In the genomic region with DNA sequence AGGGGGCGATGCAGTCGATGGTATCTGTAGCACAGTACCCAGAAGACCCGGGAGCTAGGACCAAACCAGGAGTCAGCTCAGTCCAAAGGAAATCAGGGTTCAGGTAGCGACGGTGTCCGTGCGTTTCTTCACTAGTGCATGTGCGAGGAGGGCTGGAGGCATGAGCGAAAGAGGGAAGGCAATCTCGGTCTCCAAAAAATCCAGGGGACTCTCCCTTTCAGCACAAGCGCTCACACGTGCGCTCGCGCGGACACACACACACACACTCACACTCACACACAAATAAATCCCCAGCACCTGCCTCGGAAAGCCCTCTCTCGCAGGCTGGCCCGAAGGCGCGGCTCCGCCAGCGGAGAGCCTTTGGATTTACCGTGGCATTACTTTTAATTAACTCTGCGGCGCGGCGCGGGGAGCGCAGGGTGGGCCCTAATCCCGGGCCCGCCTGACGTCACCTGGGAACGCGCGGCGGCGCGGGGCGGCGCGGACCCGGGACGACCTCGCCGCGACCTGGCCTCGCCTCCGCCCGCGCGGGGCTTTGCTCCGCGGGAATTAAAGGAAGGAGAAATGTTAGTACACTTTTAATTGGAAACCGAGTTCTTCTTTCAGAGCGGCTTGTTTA, we compare ENCODE assay signal across 1 cellular context.
TF ChIP-seq lines count a peak whose summit lies in the region.

No MANE protein-coding gene starts in this region.

TF ChIP-seq in HEK293, 187 proteins besides CTCF, POLR2A, EP300 and RAD21 (continued from another document and continues in another):
- TF ChIP-seq, protein P1, sequence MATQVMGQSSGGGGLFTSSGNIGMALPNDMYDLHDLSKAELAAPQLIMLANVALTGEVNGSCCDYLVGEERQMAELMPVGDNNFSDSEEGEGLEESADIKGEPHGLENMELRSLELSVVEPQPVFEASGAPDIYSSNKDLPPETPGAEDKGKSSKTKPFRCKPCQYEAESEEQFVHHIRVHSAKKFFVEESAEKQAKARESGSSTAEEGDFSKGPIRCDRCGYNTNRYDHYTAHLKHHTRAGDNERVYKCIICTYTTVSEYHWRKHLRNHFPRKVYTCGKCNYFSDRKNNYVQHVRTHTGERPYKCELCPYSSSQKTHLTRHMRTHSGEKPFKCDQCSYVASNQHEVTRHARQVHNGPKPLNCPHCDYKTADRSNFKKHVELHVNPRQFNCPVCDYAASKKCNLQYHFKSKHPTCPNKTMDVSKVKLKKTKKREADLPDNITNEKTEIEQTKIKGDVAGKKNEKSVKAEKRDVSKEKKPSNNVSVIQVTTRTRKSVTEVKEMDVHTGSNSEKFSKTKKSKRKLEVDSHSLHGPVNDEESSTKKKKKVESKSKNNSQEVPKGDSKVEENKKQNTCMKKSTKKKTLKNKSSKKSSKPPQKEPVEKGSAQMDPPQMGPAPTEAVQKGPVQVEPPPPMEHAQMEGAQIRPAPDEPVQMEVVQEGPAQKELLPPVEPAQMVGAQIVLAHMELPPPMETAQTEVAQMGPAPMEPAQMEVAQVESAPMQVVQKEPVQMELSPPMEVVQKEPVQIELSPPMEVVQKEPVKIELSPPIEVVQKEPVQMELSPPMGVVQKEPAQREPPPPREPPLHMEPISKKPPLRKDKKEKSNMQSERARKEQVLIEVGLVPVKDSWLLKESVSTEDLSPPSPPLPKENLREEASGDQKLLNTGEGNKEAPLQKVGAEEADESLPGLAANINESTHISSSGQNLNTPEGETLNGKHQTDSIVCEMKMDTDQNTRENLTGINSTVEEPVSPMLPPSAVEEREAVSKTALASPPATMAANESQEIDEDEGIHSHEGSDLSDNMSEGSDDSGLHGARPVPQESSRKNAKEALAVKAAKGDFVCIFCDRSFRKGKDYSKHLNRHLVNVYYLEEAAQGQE (tag by site-specific recombination; IDR thresholded peaks at IDR 0.05), result no peak
- TF ChIP-seq, protein P2, sequence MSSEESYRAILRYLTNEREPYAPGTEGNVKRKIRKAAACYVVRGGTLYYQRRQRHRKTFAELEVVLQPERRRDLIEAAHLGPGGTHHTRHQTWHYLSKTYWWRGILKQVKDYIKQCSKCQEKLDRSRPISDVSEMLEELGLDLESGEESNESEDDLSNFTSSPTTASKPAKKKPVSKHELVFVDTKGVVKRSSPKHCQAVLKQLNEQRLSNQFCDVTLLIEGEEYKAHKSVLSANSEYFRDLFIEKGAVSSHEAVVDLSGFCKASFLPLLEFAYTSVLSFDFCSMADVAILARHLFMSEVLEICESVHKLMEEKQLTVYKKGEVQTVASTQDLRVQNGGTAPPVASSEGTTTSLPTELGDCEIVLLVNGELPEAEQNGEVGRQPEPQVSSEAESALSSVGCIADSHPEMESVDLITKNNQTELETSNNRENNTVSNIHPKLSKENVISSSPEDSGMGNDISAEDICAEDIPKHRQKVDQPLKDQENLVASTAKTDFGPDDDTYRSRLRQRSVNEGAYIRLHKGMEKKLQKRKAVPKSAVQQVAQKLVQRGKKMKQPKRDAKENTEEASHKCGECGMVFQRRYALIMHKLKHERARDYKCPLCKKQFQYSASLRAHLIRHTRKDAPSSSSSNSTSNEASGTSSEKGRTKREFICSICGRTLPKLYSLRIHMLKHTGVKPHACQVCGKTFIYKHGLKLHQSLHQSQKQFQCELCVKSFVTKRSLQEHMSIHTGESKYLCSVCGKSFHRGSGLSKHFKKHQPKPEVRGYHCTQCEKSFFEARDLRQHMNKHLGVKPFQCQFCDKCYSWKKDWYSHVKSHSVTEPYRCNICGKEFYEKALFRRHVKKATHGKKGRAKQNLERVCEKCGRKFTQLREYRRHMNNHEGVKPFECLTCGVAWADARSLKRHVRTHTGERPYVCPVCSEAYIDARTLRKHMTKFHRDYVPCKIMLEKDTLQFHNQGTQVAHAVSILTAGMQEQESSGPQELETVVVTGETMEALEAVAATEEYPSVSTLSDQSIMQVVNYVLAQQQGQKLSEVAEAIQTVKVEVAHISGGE (tag by site-specific recombination; conservative IDR thresholded peaks at IDR 0.05; ENCODE audit: low read depth), result no peak; the same call in 1 of the 2 replicates
- TF ChIP-seq ZNF202 (tag by site-specific recombination; IDR thresholded peaks at IDR 0.05; ENCODE audit: borderline replicate concordance) (no peak), FEZF1 (tag by site-specific recombination; IDR thresholded peaks at IDR 0.05) (no peak), ZNF423 (tag by site-specific recombination; IDR thresholded peaks at IDR 0.05) (no peak), IKZF3 (tag by site-specific recombination; IDR thresholded peaks at IDR 0.05) (peak; percentile 79), ZNF2 (tag by site-specific recombination; IDR thresholded peaks at IDR 0.05) (no peak), SCRT1 (tag by site-specific recombination; IDR thresholded peaks at IDR 0.05; ENCODE audit: borderline replicate concordance) (no peak), ZNF830 (tag by site-specific recombination; IDR thresholded peaks at IDR 0.05; ENCODE audit: low read depth) (no peak), ZNF610 (tag by site-specific recombination; IDR thresholded peaks at IDR 0.05; ENCODE audit: borderline replicate concordance) (no peak), MEIS1 (CRISPR knock-in tag; IDR thresholded peaks at IDR 0.05; ENCODE audit: borderline replicate concordance) (no peak), HOXC10 (CRISPR knock-in tag; IDR thresholded peaks at IDR 0.05) (no peak), ZBTB7A (tag by site-specific recombination; IDR thresholded peaks at IDR 0.05; ENCODE audit: low read depth) (no peak), ZNF324 (tag by site-specific recombination; IDR thresholded peaks at IDR 0.05) (no peak; the same call in 1 of the 2 replicates), ZNF701 (tag by site-specific recombination; IDR thresholded peaks at IDR 0.05) (no peak), ZNF792 (tag by site-specific recombination; IDR thresholded peaks at IDR 0.05) (no peak), GLI2 (tag by site-specific recombination; IDR thresholded peaks at IDR 0.05; ENCODE audit: borderline replicate concordance, low read depth) (no peak), ZBTB20 (tag by site-specific recombination; IDR thresholded peaks at IDR 0.05) (peak; percentile 49; the same call in 1 of the 2 replicates), SP3 (tag by site-specific recombination; IDR thresholded peaks at IDR 0.05) (no peak), SP2 (tag by site-specific recombination; IDR thresholded peaks at IDR 0.05) (peak; percentile 18; the same call in 1 of the 2 replicates), YY2 (tag by site-specific recombination; IDR thresholded peaks at IDR 0.05) (no peak), ZNF791 (tag by site-specific recombination; IDR thresholded peaks at IDR 0.05) (no peak), ZBTB8A (tag by site-specific recombination; IDR thresholded peaks at IDR 0.05) (0 out of 2 replicates have a peak, but pooled peaks have one; percentile 5), ZNF302 (tag by site-specific recombination; IDR thresholded peaks at IDR 0.05; ENCODE audit: low read depth) (no peak), ZNF837 (tag by site-specific recombination; IDR thresholded peaks at IDR 0.05) (no peak), ZNF660 (tag by site-specific recombination; IDR thresholded peaks at IDR 0.05) (peak; percentile 68; the same call in 1 of the 2 replicates), KLF10 (tag by site-specific recombination; IDR thresholded peaks at IDR 0.05) (0 out of 2 replicates have a peak, but pooled peaks have one; percentile 33), ZNF394 (tag by site-specific recombination; IDR thresholded peaks at IDR 0.05; ENCODE audit: borderline replicate concordance) (no peak), ZNF24 (tag by site-specific recombination; IDR thresholded peaks at IDR 0.05) (0 out of 2 replicates have a peak, but pooled peaks have one; percentile 25), KLF1 (tag by site-specific recombination; IDR thresholded peaks at IDR 0.05) (no peak)
- TF ChIP-seq, protein P3, sequence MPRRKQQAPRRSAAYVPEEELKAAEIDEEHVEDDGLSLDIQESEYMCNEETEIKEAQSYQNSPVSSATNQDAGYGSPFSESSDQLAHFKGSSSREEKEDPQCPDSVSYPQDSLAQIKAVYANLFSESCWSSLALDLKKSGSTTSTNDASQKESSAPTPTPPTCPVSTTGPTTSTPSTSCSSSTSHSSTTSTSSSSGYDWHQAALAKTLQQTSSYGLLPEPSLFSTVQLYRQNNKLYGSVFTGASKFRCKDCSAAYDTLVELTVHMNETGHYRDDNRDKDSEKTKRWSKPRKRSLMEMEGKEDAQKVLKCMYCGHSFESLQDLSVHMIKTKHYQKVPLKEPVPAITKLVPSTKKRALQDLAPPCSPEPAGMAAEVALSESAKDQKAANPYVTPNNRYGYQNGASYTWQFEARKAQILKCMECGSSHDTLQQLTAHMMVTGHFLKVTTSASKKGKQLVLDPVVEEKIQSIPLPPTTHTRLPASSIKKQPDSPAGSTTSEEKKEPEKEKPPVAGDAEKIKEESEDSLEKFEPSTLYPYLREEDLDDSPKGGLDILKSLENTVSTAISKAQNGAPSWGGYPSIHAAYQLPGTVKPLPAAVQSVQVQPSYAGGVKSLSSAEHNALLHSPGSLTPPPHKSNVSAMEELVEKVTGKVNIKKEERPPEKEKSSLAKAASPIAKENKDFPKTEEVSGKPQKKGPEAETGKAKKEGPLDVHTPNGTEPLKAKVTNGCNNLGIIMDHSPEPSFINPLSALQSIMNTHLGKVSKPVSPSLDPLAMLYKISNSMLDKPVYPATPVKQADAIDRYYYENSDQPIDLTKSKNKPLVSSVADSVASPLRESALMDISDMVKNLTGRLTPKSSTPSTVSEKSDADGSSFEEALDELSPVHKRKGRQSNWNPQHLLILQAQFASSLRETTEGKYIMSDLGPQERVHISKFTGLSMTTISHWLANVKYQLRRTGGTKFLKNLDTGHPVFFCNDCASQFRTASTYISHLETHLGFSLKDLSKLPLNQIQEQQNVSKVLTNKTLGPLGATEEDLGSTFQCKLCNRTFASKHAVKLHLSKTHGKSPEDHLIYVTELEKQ (tag by site-specific recombination; IDR thresholded peaks at IDR 0.05; ENCODE audit: borderline replicate concordance), result no peak
- TF ChIP-seq, protein P4, sequence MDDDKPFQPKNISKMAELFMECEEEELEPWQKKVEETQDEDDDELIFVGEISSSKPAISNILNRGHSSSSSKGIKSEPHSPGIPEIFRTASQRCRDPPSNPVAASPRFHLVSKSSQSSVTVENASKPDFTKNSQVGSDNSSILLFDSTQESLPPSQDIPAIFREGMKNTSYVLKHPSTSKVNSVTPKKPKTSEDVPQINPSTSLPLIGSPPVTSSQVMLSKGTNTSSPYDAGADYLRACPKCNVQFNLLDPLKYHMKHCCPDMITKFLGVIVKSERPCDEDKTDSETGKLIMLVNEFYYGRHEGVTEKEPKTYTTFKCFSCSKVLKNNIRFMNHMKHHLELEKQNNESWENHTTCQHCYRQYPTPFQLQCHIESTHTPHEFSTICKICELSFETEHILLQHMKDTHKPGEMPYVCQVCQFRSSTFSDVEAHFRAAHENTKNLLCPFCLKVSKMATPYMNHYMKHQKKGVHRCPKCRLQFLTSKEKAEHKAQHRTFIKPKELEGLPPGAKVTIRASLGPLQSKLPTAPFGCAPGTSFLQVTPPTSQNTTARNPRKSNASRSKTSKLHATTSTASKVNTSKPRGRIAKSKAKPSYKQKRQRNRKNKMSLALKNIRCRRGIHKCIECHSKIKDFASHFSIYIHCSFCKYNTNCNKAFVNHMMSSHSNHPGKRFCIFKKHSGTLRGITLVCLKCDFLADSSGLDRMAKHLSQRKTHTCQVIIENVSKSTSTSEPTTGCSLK (tag by site-specific recombination; IDR thresholded peaks at IDR 0.05), result no peak
- TF ChIP-seq, protein P5, sequence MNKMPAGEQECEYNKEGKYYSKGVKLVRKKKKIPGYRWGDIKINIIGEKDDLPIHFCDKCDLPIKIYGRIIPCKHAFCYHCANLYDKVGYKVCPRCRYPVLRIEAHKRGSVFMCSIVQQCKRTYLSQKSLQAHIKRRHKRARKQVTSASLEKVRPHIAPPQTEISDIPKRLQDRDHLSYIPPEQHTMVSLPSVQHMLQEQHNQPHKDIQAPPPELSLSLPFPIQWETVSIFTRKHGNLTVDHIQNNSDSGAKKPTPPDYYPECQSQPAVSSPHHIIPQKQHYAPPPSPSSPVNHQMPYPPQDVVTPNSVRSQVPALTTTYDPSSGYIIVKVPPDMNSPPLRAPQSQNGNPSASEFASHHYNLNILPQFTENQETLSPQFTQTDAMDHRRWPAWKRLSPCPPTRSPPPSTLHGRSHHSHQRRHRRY (tag by site-specific recombination; IDR thresholded peaks at IDR 0.05), result no peak
- TF ChIP-seq, protein P6, sequence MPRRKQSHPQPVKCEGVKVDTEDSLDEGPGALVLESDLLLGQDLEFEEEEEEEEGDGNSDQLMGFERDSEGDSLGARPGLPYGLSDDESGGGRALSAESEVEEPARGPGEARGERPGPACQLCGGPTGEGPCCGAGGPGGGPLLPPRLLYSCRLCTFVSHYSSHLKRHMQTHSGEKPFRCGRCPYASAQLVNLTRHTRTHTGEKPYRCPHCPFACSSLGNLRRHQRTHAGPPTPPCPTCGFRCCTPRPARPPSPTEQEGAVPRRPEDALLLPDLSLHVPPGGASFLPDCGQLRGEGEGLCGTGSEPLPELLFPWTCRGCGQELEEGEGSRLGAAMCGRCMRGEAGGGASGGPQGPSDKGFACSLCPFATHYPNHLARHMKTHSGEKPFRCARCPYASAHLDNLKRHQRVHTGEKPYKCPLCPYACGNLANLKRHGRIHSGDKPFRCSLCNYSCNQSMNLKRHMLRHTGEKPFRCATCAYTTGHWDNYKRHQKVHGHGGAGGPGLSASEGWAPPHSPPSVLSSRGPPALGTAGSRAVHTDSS (tag by site-specific recombination; IDR thresholded peaks at IDR 0.05), result no peak
- TF ChIP-seq, protein P7, sequence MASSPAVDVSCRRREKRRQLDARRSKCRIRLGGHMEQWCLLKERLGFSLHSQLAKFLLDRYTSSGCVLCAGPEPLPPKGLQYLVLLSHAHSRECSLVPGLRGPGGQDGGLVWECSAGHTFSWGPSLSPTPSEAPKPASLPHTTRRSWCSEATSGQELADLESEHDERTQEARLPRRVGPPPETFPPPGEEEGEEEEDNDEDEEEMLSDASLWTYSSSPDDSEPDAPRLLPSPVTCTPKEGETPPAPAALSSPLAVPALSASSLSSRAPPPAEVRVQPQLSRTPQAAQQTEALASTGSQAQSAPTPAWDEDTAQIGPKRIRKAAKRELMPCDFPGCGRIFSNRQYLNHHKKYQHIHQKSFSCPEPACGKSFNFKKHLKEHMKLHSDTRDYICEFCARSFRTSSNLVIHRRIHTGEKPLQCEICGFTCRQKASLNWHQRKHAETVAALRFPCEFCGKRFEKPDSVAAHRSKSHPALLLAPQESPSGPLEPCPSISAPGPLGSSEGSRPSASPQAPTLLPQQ (tag by site-specific recombination; IDR thresholded peaks at IDR 0.05), result peak; percentile 91
- TF ChIP-seq, protein P8, sequence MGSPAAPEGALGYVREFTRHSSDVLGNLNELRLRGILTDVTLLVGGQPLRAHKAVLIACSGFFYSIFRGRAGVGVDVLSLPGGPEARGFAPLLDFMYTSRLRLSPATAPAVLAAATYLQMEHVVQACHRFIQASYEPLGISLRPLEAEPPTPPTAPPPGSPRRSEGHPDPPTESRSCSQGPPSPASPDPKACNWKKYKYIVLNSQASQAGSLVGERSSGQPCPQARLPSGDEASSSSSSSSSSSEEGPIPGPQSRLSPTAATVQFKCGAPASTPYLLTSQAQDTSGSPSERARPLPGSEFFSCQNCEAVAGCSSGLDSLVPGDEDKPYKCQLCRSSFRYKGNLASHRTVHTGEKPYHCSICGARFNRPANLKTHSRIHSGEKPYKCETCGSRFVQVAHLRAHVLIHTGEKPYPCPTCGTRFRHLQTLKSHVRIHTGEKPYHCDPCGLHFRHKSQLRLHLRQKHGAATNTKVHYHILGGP (tag by site-specific recombination; IDR thresholded peaks at IDR 0.05), result no peak
- TF ChIP-seq, protein P9, sequence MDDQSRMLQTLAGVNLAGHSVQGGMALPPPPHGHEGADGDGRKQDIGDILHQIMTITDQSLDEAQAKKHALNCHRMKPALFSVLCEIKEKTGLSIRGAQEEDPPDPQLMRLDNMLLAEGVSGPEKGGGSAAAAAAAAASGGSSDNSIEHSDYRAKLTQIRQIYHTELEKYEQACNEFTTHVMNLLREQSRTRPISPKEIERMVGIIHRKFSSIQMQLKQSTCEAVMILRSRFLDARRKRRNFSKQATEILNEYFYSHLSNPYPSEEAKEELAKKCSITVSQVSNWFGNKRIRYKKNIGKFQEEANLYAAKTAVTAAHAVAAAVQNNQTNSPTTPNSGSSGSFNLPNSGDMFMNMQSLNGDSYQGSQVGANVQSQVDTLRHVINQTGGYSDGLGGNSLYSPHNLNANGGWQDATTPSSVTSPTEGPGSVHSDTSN (CRISPR knock-in tag; IDR thresholded peaks at IDR 0.05), result peak; percentile 21; the same call in 1 of the 2 replicates
